In genomic region chr9:114429488-114429887, GRCh38 we compare ENCODE assay signal across 21 cellular contexts. TPM values are rescaled to one million over a fixed set of nuclear protein-coding genes. Genes with fewer than 3 reads are reported as not detected.
DNase-seq lines count a peak whose midpoint lies in the region; ATAC-seq, FAIRE-seq and TF ChIP-seq lines count a peak whose summit lies in the region.
"Had no signal": no experiment of that assay in that cellular context is flagged by ENCODE, and none has a peak within 500 bp of the region (broad histone marks: within the 10 kb centered on the region; RNA-seq: fewer than 3 reads in every experiment).

No MANE protein-coding gene starts in this region.

- H4K91ac ChIP-seq in H1 (replicated peaks; ENCODE audit: insufficient read length, low read length): peak overlapping the region; percentile 8

- TF ChIP-seq POLR2A in H1 (IDR thresholded peaks at IDR 0.05; ENCODE audit: control extremely low read depth in 1 of 2, low read depth in 2 of 2, low read length in 2 of 2) (no peak), erythroblast (IDR thresholded peaks at IDR 0.05; ENCODE audit: low read length) (no peak)

- POLR2A ChIA-PET in H1 (lab: Charles Lee; ENCODE audit: partially characterized antibody): interaction anchor here (1.7 kb wide), 1 partner anchor 16 kb away, joined by 4 read pairs; no protein-coding TSS in a partner anchor

- no peak overlapping the region for H2AK5ac ChIP-seq in H1 (ENCODE audit: low read depth, low read length)

- H3K79me1 ChIP-seq in H1 (ENCODE audit: low read depth, low read length): no peaks in the 10 kb centered on the region

- TF ChIP-seq EP300 in H1 (IDR thresholded peaks at IDR 0.05; ENCODE audit: borderline replicate concordance in 1 of 2, low read depth in 2 of 2, low read length in 2 of 2): no peak

- H3K27ac Mint-ChIP-seq in stimulated activated naive B cell treated with anti-CD40 and anti-IgM and Interleukin-4, amounts not matched to agents 10 μg/mL and 1 μg/mL and 100 μg/mL, for 72 hours: peak overlapping the region; percentile 16
- H3K27ac Mint-ChIP-seq: GM23338 had no signal

- no peak for TF ChIP-seq CTCF in H1 (IDR thresholded peaks at IDR 0.05; ENCODE audit: control extremely low read depth in 1 of 3, insufficient read depth in 1 of 3, low read depth in 1 of 3, low read length in 3 of 3)

- CTCF ChIA-PET in H1 (lab: Charles Lee; ENCODE audit: partially characterized antibody): interaction anchor here (0.6 to 22.5 kb wide), 8 partner anchors 7 to 724 kb away, joined by 4 to 271 read pairs (median 42); partner anchors contain the start of genes TEX53 and WHRN

- peaks cover 0 to 2% (median 0%) of the 10 kb centered on the region in 4 experiments; a peak in 1 of 7 replicates for H3K4me1 ChIP-seq in H1 (replicated peaks in 1 of 4; ENCODE audit: control insufficient read depth in 3 of 4, insufficient read depth in 4 of 4, low read length in 3 of 4)

- H3K4me3 ChIP-seq in H1 (ENCODE audit: extremely low read depth in 1 of 4, insufficient read depth in 2 of 4, low read depth in 3 of 4, low read length in 4 of 4): no peak overlapping the region
- H3K4me3 ChIP-seq: GM23338 had no signal

- peak; percentile 41 for DNase-seq in activated effector memory CD4-positive, alpha-beta T cell treated with anti-CD3 and anti-CD28 coated beads, Interleukin-2, amount 50 U/mL, for 16 hours
- no peak for DNase-seq in activated effector memory CD4-positive, alpha-beta T cell treated with Interleukin-2 at 50 U/mL for 16 hours
- DNase-seq in NCI-H510A treated with DMSO at 0.1 percent for 48 hours (lab: John Stamatoyannopoulos, UW): peak; percentile 85
- no peak for DNase-seq in H1 (ENCODE audit: low read depth in 1 of 2, low spot score in 2 of 2)
- DNase-seq in stimulated activated naive B cell treated with anti-CD40 and anti-IgM and Interleukin-4, amounts not matched to agents 10 μg/mL and 1 μg/mL and 100 μg/mL, for 72 hours: no peak
- DNase-seq in inferior parietal cortex (ENCODE audit: extremely low spot score): no peak
- DNase-seq in erythroblast (lab: John Stamatoyannopoulos, UW): no peak
- DNase-seq: C1 segment of cervical spinal cord; CD4-positive, alpha-beta memory T cell; COR-L47; Karpas-422; NCI-H1092; NCI-H1436 treated with DMSO at 0.1 percent for 48 hours; NCI-H1930; NCI-H748 treated with DMSO at 0.1 percent for 48 hours; NK-92 treated with Interleukin-12 subunit alpha and Interleukin-12 subunit beta, amount 100 ng/mL, for 24 hours; PC-3; SK-N-SH; SW 1271 had no signal

- peak overlapping the region; percentile 12; the same call in 1 of the 2 replicates for H4K8ac ChIP-seq in H1 (ENCODE audit: extremely low read depth, insufficient read depth, low read length)

- TF ChIP-seq RAD21 in H1 (IDR thresholded peaks at IDR 0.05 in 1 of 2, conservative IDR thresholded peaks at IDR 0.05 in 1 of 2; ENCODE audit: low read depth in 2 of 2, low read length in 2 of 2): no peak

- H4K5ac ChIP-seq in H1 (ENCODE audit: insufficient read length, low read depth, low read length): no peak overlapping the region

- peaks cover 0 to 7% of the 10 kb centered on the region in 2 donors for H3K27me3 Mint-ChIP-seq in stimulated activated naive B cell treated with anti-CD40 and anti-IgM and Interleukin-4, amounts not matched to agents 10 μg/mL and 1 μg/mL and 100 μg/mL, for 72 hours
- H3K27me3 Mint-ChIP-seq: CD4-positive, alpha-beta memory T cell had no signal

- H2BK12ac ChIP-seq in H1 (ENCODE audit: low read depth, low read length): 0 out of 2 replicates have a peak overlapping the region, but pooled peaks have one; percentile 17

- no peaks in the 10 kb centered on the region for H3K9me3 Mint-ChIP-seq in stimulated activated naive B cell treated with anti-CD40 and anti-IgM and Interleukin-4, amounts not matched to agents 10 μg/mL and 1 μg/mL and 100 μg/mL, for 72 hours
- H3K9me3 Mint-ChIP-seq: CD4-positive, alpha-beta memory T cell; GM23338 had no signal

- H3K27ac ChIP-seq in H1 (ENCODE audit: low read depth, low read length): no peak overlapping the region

- H4K20me1 ChIP-seq in H1 (replicated peaks in 1 of 2; ENCODE audit: control insufficient read depth in 1 of 2, insufficient read depth in 2 of 2, low read length in 2 of 2): peaks cover 0 to 3% of the 10 kb centered on the region in 2 experiments

- no peak overlapping the region for H2AFZ ChIP-seq in H1 (ENCODE audit: low read length)
- H2AFZ ChIP-seq: GM23338 had no signal

- no peaks in the 10 kb centered on the region for H3K23me2 ChIP-seq in H1 (ENCODE audit: low read depth, low read length)

- no peak overlapping the region for H2BK15ac ChIP-seq in H1 (ENCODE audit: low read length)

- WGBS in H1 (ENCODE audit: extremely low coverage in 1 of 2, insufficient coverage in 1 of 2, insufficient read length in 1 of 2, insufficient replicate concordance in 2 of 2, low coverage in 1 of 2, low lambda C conversion rate in 2 of 2, missing lambda C conversion rate in 1 of 2), 2 experiments: 92% methylated on average over 6 of the region's 6 CpGs; no CpG with 5 or more reads in 1 of the 2 experiments

- no peaks in the 10 kb centered on the region; a peak in 1 of 7 replicates for H3K27me3 ChIP-seq in H1 (replicated peaks in 1 of 4; ENCODE audit: control insufficient read depth in 3 of 4, extremely low read depth in 1 of 4, insufficient read depth in 3 of 4, low read length in 3 of 4)

- ATAC-seq in stimulated activated naive B cell treated with anti-CD40 and anti-IgM and Interleukin-4, amounts not matched to agents 10 μg/mL and 1 μg/mL and 100 μg/mL, for 72 hours (replicated peaks): no peak
- ATAC-seq: GM23338, PC-3 had no signal

- H3K4me1 Mint-ChIP-seq in stimulated activated naive B cell treated with anti-CD40 and anti-IgM and Interleukin-4, amounts not matched to agents 10 μg/mL and 1 μg/mL and 100 μg/mL, for 72 hours: peaks cover 0 to 4% of the 10 kb centered on the region in 2 donors

- H2BK120ac ChIP-seq in H1 (replicated peaks; ENCODE audit: low read depth, low read length): no peak overlapping the region

- H2BK20ac ChIP-seq in H1 (ENCODE audit: low read length): no peak overlapping the region

- H3K36me3 Mint-ChIP-seq in stimulated activated naive B cell treated with anti-CD40 and anti-IgM and Interleukin-4, amounts not matched to agents 10 μg/mL and 1 μg/mL and 100 μg/mL, for 72 hours: peaks cover 6 to 13% of the 10 kb centered on the region in 2 donors
- H3K36me3 Mint-ChIP-seq: CD4-positive, alpha-beta memory T cell had no signal

- H3K36me3 ChIP-seq in H1 (ENCODE audit: control insufficient read depth in 2 of 4, insufficient read depth in 4 of 4, low read length in 3 of 4): no peaks in the 10 kb centered on the region

- no peak for FAIRE-seq in H1 (lab: Jason Lieb, UNC)
- FAIRE-seq: G401.6 had no signal

- H3K4ac ChIP-seq in H1 (replicated peaks; ENCODE audit: insufficient read length, low read depth, low read length): no peak overlapping the region

- H3K56ac ChIP-seq in H1 (replicated peaks; ENCODE audit: insufficient read length, low read depth, low read length): no peak overlapping the region

- H2BK5ac ChIP-seq in H1 (ENCODE audit: low read depth, low read length): no peak overlapping the region

- no peak overlapping the region for H3K14ac ChIP-seq in H1 (ENCODE audit: insufficient read length)

- no peak overlapping the region for H3K4me2 ChIP-seq in H1 (ENCODE audit: insufficient read depth in 1 of 2, low read depth in 2 of 2, low read length in 2 of 2)
- H3K4me2 ChIP-seq: GM23338, SK-N-SH had no signal

- H3K18ac ChIP-seq in H1 (ENCODE audit: extremely low read depth, low read length): no peak overlapping the region

- H3K79me2 ChIP-seq in H1 (ENCODE audit: control insufficient read depth in 1 of 2, insufficient read depth in 2 of 2, low read length in 2 of 2): no peaks in the 10 kb centered on the region

- H3K4me3 Mint-ChIP-seq in stimulated activated naive B cell treated with anti-CD40 and anti-IgM and Interleukin-4, amounts not matched to agents 10 μg/mL and 1 μg/mL and 100 μg/mL, for 72 hours: no peak overlapping the region
- H3K4me3 Mint-ChIP-seq: CD4-positive, alpha-beta memory T cell; GM23338 had no signal

- H3K23ac ChIP-seq in H1 (ENCODE audit: insufficient read length): no peak overlapping the region

- no peaks in the 10 kb centered on the region for H3K9me3 ChIP-seq in H1 (ENCODE audit: insufficient read depth in 2 of 2, low read depth in 1 of 2, low read length in 1 of 2)
- H3K9me3 ChIP-seq: SK-N-SH had no signal

- no peak overlapping the region for H3K9ac ChIP-seq in H1 (replicated peaks in 1 of 4; ENCODE audit: extremely low read depth in 1 of 4, low read depth in 3 of 4, low read length in 3 of 4)
- H3K9ac ChIP-seq: SK-N-SH had no signal

TF ChIP-seq in H1, 55 proteins besides CTCF, POLR2A, EP300 and RAD21:
- no peak for TF ChIP-seq ATF2 (IDR thresholded peaks at IDR 0.05; ENCODE audit: low read length)
- TF ChIP-seq BACH1 (IDR thresholded peaks at IDR 0.05; ENCODE audit: low read length): no peak
- TF ChIP-seq NRF1 (IDR thresholded peaks at IDR 0.05; ENCODE audit: low read depth, low read length): no peak
- TF ChIP-seq TCF12 (IDR thresholded peaks at IDR 0.05; ENCODE audit: low read depth, low read length): no peak
- TF ChIP-seq POU5F1 (IDR thresholded peaks at IDR 0.05; ENCODE audit: low read depth, low read length): no peak
- no peak for TF ChIP-seq SRF (IDR thresholded peaks at IDR 0.05; ENCODE audit: low read depth, low read length)
- no peak for TF ChIP-seq TAF7 (optimal IDR thresholded peaks at IDR 0.05; ENCODE audit: borderline replicate concordance, low read depth, low read length)

RNA-seq across cellular contexts. Expression of gene AKNA, which starts 41.7 kb away (rescaled TPM):
- 25.9 and 27.4 TPM in 2 replicates for total RNA-seq in H1 (2021; fragmentation: NEBNext Ultra II Directional; extraction: Animal tissue kit (Norgen Biotek cat#: 25700))
- 21.0 and 28.3 TPM in 2 replicates for polyA plus RNA-seq in H1 (2011; rRNA removed)
- 18.3 TPM for polyA plus RNA-seq in H1 (2011; cell fraction: cytosol; rRNA removed)
- 62.7 TPM for polyA plus RNA-seq in H1 (2011; cell fraction: nucleus; rRNA removed)
- 16.3 to 28.1 TPM (median 25.3 TPM) in 4 replicates for polyA plus RNA-seq in H1 (2012, experiment 1 of 2)
- polyA plus RNA-seq in H1 (2012, experiment 2 of 2): 16.4 TPM
- polyA plus RNA-seq in H1 (2013, experiment 1 of 2): 16.0 TPM
- 15.2 TPM for polyA plus RNA-seq in H1 (2013, experiment 2 of 2)
- polyA minus RNA-seq in H1 (2011; rRNA and poly(A)+ RNA removed): 21.8 and 26.9 TPM in 2 replicates
- polyA minus RNA-seq in H1 (2011; cell fraction: cytosol; rRNA and poly(A)+ RNA removed): 32.5 TPM
- polyA minus RNA-seq in H1 (2011; cell fraction: nucleus; rRNA and poly(A)+ RNA removed): 36.8 TPM

Comparison
In these comparisons a context has a peak if more than half of its experiments do, and no peak if none do; other contexts are left out.
1. DNase-seq: peak in activated effector memory CD4-positive, alpha-beta T cell treated with anti-CD3 and anti-CD28 coated beads, Interleukin-2, amount 50 U/mL, for 16 hours (single experiment) and NCI-H510A treated with DMSO at 0.1 percent for 48 hours (single experiment); none in activated effector memory CD4-positive, alpha-beta T cell treated with Interleukin-2 at 50 U/mL for 16 hours (single experiment), H1 (0 of 2), stimulated activated naive B cell treated with anti-CD40 and anti-IgM and Interleukin-4, amounts not matched to agents 10 μg/mL and 1 μg/mL and 100 μg/mL, for 72 hours (single experiment), inferior parietal cortex (single experiment) and erythroblast (0 of 2).